ENCODE assay signal across 14 cellular contexts in the genomic region with DNA sequence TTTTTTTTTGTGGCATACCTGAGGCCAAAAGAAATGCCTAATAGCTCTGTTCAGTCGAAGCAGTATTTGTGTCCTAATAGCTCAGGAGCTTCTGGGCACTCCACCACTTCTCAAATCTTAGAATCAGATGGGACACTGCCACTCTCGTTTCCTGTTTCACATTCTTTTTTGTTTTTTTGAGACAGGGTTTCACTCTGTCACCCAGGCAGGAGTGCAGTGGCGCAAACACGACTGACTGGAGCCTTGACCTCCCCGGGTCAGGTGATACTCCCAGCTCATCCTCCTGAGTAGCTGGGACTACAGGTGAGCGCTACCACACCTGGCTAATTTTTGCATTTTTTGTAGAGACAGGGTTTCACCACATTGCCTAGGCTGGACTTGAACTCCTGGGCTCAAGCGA.
DNase-seq lines count a peak whose midpoint lies in the region; ATAC-seq and TF ChIP-seq lines count a peak whose summit lies in the region.
"Had no signal": no experiment of that assay in that cellular context is flagged by ENCODE, and none has a peak within 500 bp of the region (broad histone marks: within the 10 kb centered on the region; RNA-seq: fewer than 3 reads in every experiment).

No MANE protein-coding gene starts in this region.

- intact Hi-C loops in dendritic cell treated with granulocyte-macrophage colony-stimulating factor and Interleukin-4, amounts not matched to agents 40 ng/mL and 50 ng/mL, for 4 days (cut with micrococcal nuclease): no loop called here

- no peak overlapping the region for H3K4me3 Mint-ChIP-seq in dendritic cell treated with granulocyte-macrophage colony-stimulating factor and Interleukin-4, amounts not matched to agents 40 ng/mL and 50 ng/mL, for 4 days

- no peak for TF ChIP-seq CTCF in GM12865 (IDR thresholded peaks at IDR 0.05; ENCODE audit: insufficient read depth, low read depth, low read length, missing control alignments)

- no peaks in the 10 kb centered on the region for H3K27me3 Mint-ChIP-seq in dendritic cell treated with granulocyte-macrophage colony-stimulating factor and Interleukin-4, amounts not matched to agents 40 ng/mL and 50 ng/mL, for 4 days
- H3K27me3 Mint-ChIP-seq: progenitor cell of endocrine pancreas had no signal

- H3K4me3 ChIP-seq in GM12865 (ENCODE audit: low read depth, low read length): no peak overlapping the region
- H3K4me3 ChIP-seq: GM23248, upper lobe of left lung had no signal

- no peaks in the 10 kb centered on the region for H3K9me3 Mint-ChIP-seq in dendritic cell treated with granulocyte-macrophage colony-stimulating factor and Interleukin-4, amounts not matched to agents 40 ng/mL and 50 ng/mL, for 4 days

- DNase-seq in GM12865 (ENCODE audit: low read depth) (peak; percentile 79), COLO668 (lab: John Stamatoyannopoulos, UW; ENCODE audit: unreplicated experiment) (no peak)
- DNase-seq in activated CD4-positive, alpha-beta T cell treated with anti-CD3 and anti-CD28 coated beads, Interleukin-2, amount 50 U/mL, for 1 hour: no peak
- DNase-seq in stimulated activated CD4-positive, alpha-beta T cell treated with anti-CD3 and anti-CD28 coated beads, Interleukin-2, amount 100 ng/mL, for 48 hours: no peak
- DNase-seq: central memory CD4-positive, alpha-beta T cell; GM23248; NCI-H2029; upper lobe of left lung had no signal

- peaks cover 52% of the 10 kb centered on the region for H3K4me1 Mint-ChIP-seq in dendritic cell treated with granulocyte-macrophage colony-stimulating factor and Interleukin-4, amounts not matched to agents 40 ng/mL and 50 ng/mL, for 4 days (ENCODE audit: low read depth)

- peak overlapping the region; percentile 23 for H3K27ac Mint-ChIP-seq in dendritic cell treated with granulocyte-macrophage colony-stimulating factor and Interleukin-4, amounts not matched to agents 40 ng/mL and 50 ng/mL, for 4 days
- H3K27ac Mint-ChIP-seq: progenitor cell of endocrine pancreas had no signal

- no peaks in the 10 kb centered on the region for H3K36me3 Mint-ChIP-seq in dendritic cell treated with granulocyte-macrophage colony-stimulating factor and Interleukin-4, amounts not matched to agents 40 ng/mL and 50 ng/mL, for 4 days (ENCODE audit: low read depth)

- ATAC-seq in GM19468 (IDR thresholded peaks at IDR 0.05; ENCODE audit: extremely low read depth, unreplicated experiment) (peak; percentile 40), HG03432 (IDR thresholded peaks at IDR 0.05; ENCODE audit: unreplicated experiment) (peak; percentile 38), GM21526 (IDR thresholded peaks at IDR 0.05; ENCODE audit: low FRiP score, unreplicated experiment) (no peak)
- ATAC-seq: Panc1 had no signal
